In the genomic region with DNA sequence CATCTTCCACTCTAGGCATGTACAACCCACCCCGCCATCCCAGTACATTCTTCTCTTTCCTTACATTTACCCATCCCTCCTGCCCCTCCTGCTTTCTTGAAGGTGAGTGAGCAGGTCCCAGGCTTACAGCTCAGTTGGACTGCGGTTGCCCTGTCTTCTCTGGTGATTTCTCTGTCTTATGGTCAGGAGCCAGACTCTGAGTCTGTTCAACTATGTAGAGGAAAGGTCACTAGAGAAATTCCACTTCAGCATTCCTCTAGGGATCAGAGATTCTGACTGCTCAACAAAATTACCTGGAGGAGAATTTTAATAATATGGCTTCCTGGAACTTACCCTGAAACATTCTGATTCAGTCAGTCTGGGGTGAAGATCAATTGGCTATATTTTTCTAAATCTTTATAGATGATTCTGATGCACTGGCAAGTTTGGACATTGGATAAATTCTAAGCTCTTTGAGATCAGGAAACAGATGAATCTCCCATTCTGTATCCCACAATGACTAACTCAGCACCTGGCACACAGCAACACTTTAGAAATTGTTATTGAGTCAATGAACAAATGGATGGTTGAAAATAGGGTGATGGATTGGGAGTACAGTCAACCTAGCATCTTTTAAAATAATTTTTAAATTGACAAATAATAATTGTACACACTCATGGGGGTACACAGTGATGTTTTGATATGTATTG, we compare ENCODE assay signal across 11 cellular contexts.
DNase-seq lines count a peak whose midpoint lies in the region; ATAC-seq and TF ChIP-seq lines count a peak whose summit lies in the region.
"Had no signal": no experiment of that assay in that cellular context is flagged by ENCODE, and none has a peak within 500 bp of the region (broad histone marks: within the 10 kb centered on the region; RNA-seq: fewer than 3 reads in every experiment).

No MANE protein-coding gene starts in this region.

- H3K27ac ChIP-seq in SJSA1 (peak overlapping the region; percentile 98), skin epidermis (peak overlapping the region in 19 of 21 experiments; percentile 23 to 94 (median 69)), upper lobe of right lung (no peak overlapping the region)

- peak; percentile 61 for DNase-seq in HCEC 1CT
- DNase-seq in SJSA1 (ENCODE audit: low read depth in 1 of 2, low spot score in 2 of 2), result peak; percentile 59 to 68
- DNase-seq in fibroblast of mammary gland (ENCODE audit: low read depth), result peak; percentile 92
- no peak for DNase-seq in medulla oblongata (ENCODE audit: extremely low spot score)
- no peak for DNase-seq in germinal center (ENCODE audit: low spot score)
- no peak for DNase-seq in upper lobe of right lung
- DNase-seq: caudate nucleus, GF-D8, heart left ventricle, substantia nigra had no signal

- no peak for TF ChIP-seq CTCF in fibroblast of mammary gland (conservative IDR thresholded peaks at IDR 0.05; ENCODE audit: control insufficient read depth, insufficient read depth, low read depth, low read length)
- TF ChIP-seq CTCF in upper lobe of right lung (IDR thresholded peaks at IDR 0.05), result no peak

- intact Hi-C loops in upper lobe of right lung (cut with DNase I), result no loop called here

- H3K27me3 ChIP-seq in SJSA1 (replicated peaks), result no peaks in the 10 kb centered on the region
- H3K27me3 ChIP-seq in upper lobe of right lung, result no peaks in the 10 kb centered on the region
- H3K27me3 ChIP-seq: heart left ventricle had no signal

- H3K9me3 ChIP-seq in SJSA1 (replicated peaks), result no peaks in the 10 kb centered on the region
- no peaks in the 10 kb centered on the region for H3K9me3 ChIP-seq in upper lobe of right lung
- H3K9me3 ChIP-seq: heart left ventricle had no signal

- H3K4me1 ChIP-seq in SJSA1 (replicated peaks) (peaks cover 96% of the 10 kb centered on the region), upper lobe of right lung (peaks cover 61% of the 10 kb centered on the region)

- ATAC-seq in upper lobe of right lung, result no peak
- ATAC-seq: heart left ventricle had no signal

- no peak overlapping the region for H3K4me3 ChIP-seq in SJSA1
- no peak overlapping the region for H3K4me3 ChIP-seq in fibroblast of mammary gland (ENCODE audit: control insufficient read depth, low read depth, low read length)
- H3K4me3 ChIP-seq in skin epidermis, result no peak overlapping the region
- H3K4me3 ChIP-seq in upper lobe of right lung, result no peak overlapping the region
- H3K4me3 ChIP-seq: heart left ventricle had no signal

- H3K36me3 ChIP-seq in SJSA1 (no peaks in the 10 kb centered on the region), upper lobe of right lung (no peaks in the 10 kb centered on the region)
- H3K36me3 ChIP-seq: heart left ventricle had no signal

Comparison
In these comparisons a context has a peak if more than half of its experiments do, and no peak if none do; other contexts are left out.
1. DNase-seq: peak in HCEC 1CT (single experiment), SJSA1 (2 of 2) and fibroblast of mammary gland (single experiment); none in medulla oblongata (single experiment), germinal center (single experiment) and upper lobe of right lung (single experiment).